7 cellular contexts compared by ENCODE assay signal in the genomic region with DNA sequence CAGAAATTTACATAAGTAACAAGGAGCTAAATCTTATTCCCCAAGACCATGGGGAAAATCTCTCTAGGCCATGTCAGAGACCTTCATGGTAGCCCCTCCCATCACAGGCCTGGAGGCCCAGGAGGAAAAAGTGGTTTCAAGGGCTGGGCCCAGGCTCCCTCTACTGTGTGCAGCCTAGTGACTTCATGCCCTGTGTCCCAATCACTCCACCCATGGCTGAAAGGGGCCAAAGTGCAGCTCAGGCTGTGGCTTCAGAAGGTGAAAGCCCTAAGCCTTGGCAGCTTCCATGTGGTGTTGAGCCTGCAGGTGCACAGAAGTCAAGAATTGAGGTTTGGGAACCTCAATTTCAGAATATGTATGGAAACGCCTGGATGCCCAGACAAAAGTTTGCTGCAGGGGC.
"Had no signal": no experiment of that assay in that cellular context is flagged by ENCODE, and none has a peak within 500 bp of the region (broad histone marks: within the 10 kb centered on the region; RNA-seq: fewer than 3 reads in every experiment).

No MANE protein-coding gene starts in this region.

- H3K27ac ChIP-seq: HL-60, KMS-11 had no signal

- H3K4me3 ChIP-seq: K562 had no signal

- DNase-seq: IMR-90, KBM-7, KG1 had no signal

- ATAC-seq: HepG2, K562 had no signal
